ENCODE assay signal across 9 cellular contexts in the genomic region with DNA sequence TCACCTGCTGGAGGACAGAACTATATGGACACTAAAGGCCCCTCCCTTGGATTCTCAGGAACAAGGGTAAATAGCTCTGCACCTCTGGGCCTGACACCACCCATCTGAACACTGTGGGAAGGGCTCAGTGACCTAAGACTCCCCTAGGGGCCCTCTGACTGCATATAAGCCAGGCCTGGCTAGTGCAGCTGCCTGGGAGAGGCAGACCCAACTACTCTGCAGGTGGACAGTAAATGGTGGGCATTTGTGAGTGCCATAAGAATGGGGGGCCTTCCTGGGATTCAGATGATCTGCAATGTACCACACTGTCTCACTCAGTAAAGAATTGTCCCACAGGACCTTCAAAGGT. TPM values are rescaled to one million over a fixed set of nuclear protein-coding genes. Genes with fewer than 3 reads are reported as not detected.
DNase-seq lines count a peak whose midpoint lies in the region; ATAC-seq and TF ChIP-seq lines count a peak whose summit lies in the region.
"Had no signal": no experiment of that assay in that cellular context is flagged by ENCODE, and none has a peak within 500 bp of the region (broad histone marks: within the 10 kb centered on the region; RNA-seq: fewer than 3 reads in every experiment).

No MANE protein-coding gene starts in this region.

- no peak for TF ChIP-seq CTCF in ovary (IDR thresholded peaks at IDR 0.05)

- H3K36me3 ChIP-seq in effector memory CD4-positive, alpha-beta T cell (ENCODE audit: control insufficient read depth, insufficient read depth, low read length), result no peaks in the 10 kb centered on the region
- H3K36me3 ChIP-seq in ovary, result no peaks in the 10 kb centered on the region

- H3K4me1 ChIP-seq in effector memory CD4-positive, alpha-beta T cell (ENCODE audit: control insufficient read depth, insufficient read depth, low read length, poor library complexity, severe bottlenecking), result peaks cover 30% of the 10 kb centered on the region
- no peaks in the 10 kb centered on the region for H3K4me1 ChIP-seq in ovary (ENCODE audit: insufficient read depth)

- H3K4me3 ChIP-seq in effector memory CD4-positive, alpha-beta T cell (ENCODE audit: insufficient read depth, low read depth, low read length, poor library complexity, severe bottlenecking), result no peak overlapping the region
- H3K4me3 ChIP-seq in ovary, result no peak overlapping the region

- TF ChIP-seq EP300 in ovary (IDR thresholded peaks at IDR 0.05), result no peak

- H3K27ac ChIP-seq in effector memory CD4-positive, alpha-beta T cell (ENCODE audit: insufficient read depth, low read length, poor library complexity, severe bottlenecking), result peak overlapping the region; percentile 83
- H3K27ac ChIP-seq in ovary, result no peak overlapping the region

- no peak for DNase-seq in effector memory CD4-positive, alpha-beta T cell
- DNase-seq in AG20443 (ENCODE audit: low spot score), result no peak
- no peak for DNase-seq in GM19240 (ENCODE audit: insufficient read length, low spot score)
- DNase-seq in ovary, result no peak
- DNase-seq in erythroblast (lab: John Stamatoyannopoulos, UW), result no peak

- H3K27me3 ChIP-seq in effector memory CD4-positive, alpha-beta T cell (replicated peaks; ENCODE audit: control insufficient read depth, insufficient read depth, low read length, poor library complexity, severe bottlenecking), result no peaks in the 10 kb centered on the region
- no peaks in the 10 kb centered on the region for H3K27me3 ChIP-seq in ovary

- intact Hi-C loops in ovary (cut with DNase I), result no loop called here

- TF ChIP-seq POLR2A in ovary (IDR thresholded peaks at IDR 0.05) (no peak), erythroblast (IDR thresholded peaks at IDR 0.05; ENCODE audit: low read length) (no peak)

- peak; percentile 25 for ATAC-seq in GM18520 (IDR thresholded peaks at IDR 0.05; ENCODE audit: unreplicated experiment)
- ATAC-seq in GM21423 (IDR thresholded peaks at IDR 0.05; ENCODE audit: unreplicated experiment), result peak; percentile 42
- peak; percentile 52 for ATAC-seq in HG03196 (IDR thresholded peaks at IDR 0.05; ENCODE audit: unreplicated experiment)

- H3K9me3 ChIP-seq in effector memory CD4-positive, alpha-beta T cell (ENCODE audit: control insufficient read depth, low read length), result no peaks in the 10 kb centered on the region
- H3K9me3 ChIP-seq in ovary, result no peaks in the 10 kb centered on the region
- H3K9me3 ChIP-seq: SK-N-SH had no signal

RNA-seq across cellular contexts. Expression of a gene that starts 11.2 kb away (rescaled TPM):
- total RNA-seq in ovary, result 10 to 100 TPM in 6 of 7 donors, 1 to 10 TPM in 1; 9.7 to 42.6 (median 24.4) TPM
- polyA plus RNA-seq in ovary, result 10 to 100 TPM; 13.3 to 34.7 TPM
